1 cellular context compared by ENCODE assay signal in the genomic region with DNA sequence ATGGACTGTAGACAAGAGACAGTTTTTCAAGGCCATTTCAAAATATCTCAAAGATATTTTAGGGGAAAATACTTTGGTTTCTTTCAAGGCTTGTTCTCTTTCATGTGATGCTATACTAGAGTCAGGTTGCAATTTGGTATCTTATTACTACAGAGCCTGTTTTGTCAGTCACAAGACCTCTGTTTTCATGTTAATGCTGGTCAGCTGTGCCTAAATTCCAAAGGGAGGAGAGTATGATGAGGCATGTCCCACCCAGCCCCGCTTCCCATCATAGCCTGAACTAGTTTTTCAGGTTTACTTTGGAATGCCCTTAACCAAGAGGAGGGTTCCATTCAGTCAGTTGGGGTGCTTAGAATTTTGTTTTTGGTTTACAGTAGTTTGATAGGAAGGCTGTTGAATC.
TF ChIP-seq lines count a peak whose summit lies in the region.

No MANE protein-coding gene starts in this region.

TF ChIP-seq in IMR-90, 13 proteins besides CTCF, POLR2A, EP300 and RAD21:
- TF ChIP-seq MAFK (IDR thresholded peaks at IDR 0.05; ENCODE audit: low read depth, low read length) (no peak), MAZ (IDR thresholded peaks at IDR 0.05; ENCODE audit: borderline replicate concordance, low read depth, low read length) (no peak), RCOR1 (IDR thresholded peaks at IDR 0.05; ENCODE audit: insufficient replicate concordance, low read length) (no peak), RFX5 (IDR thresholded peaks at IDR 0.05; ENCODE audit: low read depth, low read length) (no peak), ELK1 (IDR thresholded peaks at IDR 0.05; ENCODE audit: borderline replicate concordance, low read depth, low read length) (no peak), MXI1 (IDR thresholded peaks at IDR 0.05; ENCODE audit: borderline replicate concordance, low read depth, low read length) (no peak), NFE2L2 (IDR thresholded peaks at IDR 0.05; ENCODE audit: low read depth, low read length) (no peak), BHLHE40 (IDR thresholded peaks at IDR 0.05; ENCODE audit: low read depth, low read length) (no peak), CEBPB (IDR thresholded peaks at IDR 0.05; ENCODE audit: low read depth, low read length) (no peak), FOS (IDR thresholded peaks at IDR 0.05; ENCODE audit: low read depth, low read length) (no peak), SMC3 (IDR thresholded peaks at IDR 0.05; ENCODE audit: low read depth, low read length) (no peak), CHD1 (IDR thresholded peaks at IDR 0.05; ENCODE audit: low read depth, low read length) (no peak)
- TF ChIP-seq, protein P1, sequence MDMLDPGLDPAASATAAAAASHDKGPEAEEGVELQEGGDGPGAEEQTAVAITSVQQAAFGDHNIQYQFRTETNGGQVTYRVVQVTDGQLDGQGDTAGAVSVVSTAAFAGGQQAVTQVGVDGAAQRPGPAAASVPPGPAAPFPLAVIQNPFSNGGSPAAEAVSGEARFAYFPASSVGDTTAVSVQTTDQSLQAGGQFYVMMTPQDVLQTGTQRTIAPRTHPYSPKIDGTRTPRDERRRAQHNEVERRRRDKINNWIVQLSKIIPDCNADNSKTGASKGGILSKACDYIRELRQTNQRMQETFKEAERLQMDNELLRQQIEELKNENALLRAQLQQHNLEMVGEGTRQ (IDR thresholded peaks at IDR 0.05; ENCODE audit: low read depth, low read length), result no peak
TF ChIP-seq in IMR-90: peak in this region for 0.
